1 cellular context compared by ENCODE assay signal in genomic region chr4:151204925-151205524, GRCh38.
TF ChIP-seq lines count a peak whose summit lies in the region.

No MANE protein-coding gene starts in this region.

TF ChIP-seq in HepG2, 621 proteins besides CTCF, POLR2A, EP300 and RAD21 (continued from another document and continues in another):
- TF ChIP-seq ZNF407 (CRISPR knock-in tag; IDR thresholded peaks at IDR 0.05; ENCODE audit: not compliant biosample characterization) (peak; percentile 44), ZNF367 (CRISPR knock-in tag; IDR thresholded peaks at IDR 0.05; ENCODE audit: borderline replicate concordance) (no peak), PATZ1 (CRISPR knock-in tag; IDR thresholded peaks at IDR 0.05) (peak; percentile 31; the same call in 1 of the 2 replicates), MLXIP (CRISPR knock-in tag; IDR thresholded peaks at IDR 0.05; ENCODE audit: borderline replicate concordance) (no peak), CHD2 (IDR thresholded peaks at IDR 0.05; ENCODE audit: low read depth, low read length) (no peak), ZNF770 (CRISPR knock-in tag; IDR thresholded peaks at IDR 0.05) (peak; percentile 84), ZNF274 (CRISPR knock-in tag; IDR thresholded peaks at IDR 0.05) (no peak), HDAC2 (CRISPR knock-in tag; IDR thresholded peaks at IDR 0.05) (peak; percentile 85), MEIS2 (CRISPR knock-in tag; IDR thresholded peaks at IDR 0.05) (peak; percentile 52; the same call in 1 of the 2 replicates), ZNF501 (CRISPR knock-in tag; IDR thresholded peaks at IDR 0.05) (peak; percentile 75), MTA1 (CRISPR knock-in tag; IDR thresholded peaks at IDR 0.05; ENCODE audit: borderline replicate concordance) (no peak; the same call in 1 of the 2 replicates), ZBTB43 (CRISPR knock-in tag; conservative IDR thresholded peaks at IDR 0.05) (peak; percentile 85), ZMAT5 (CRISPR knock-in tag; IDR thresholded peaks at IDR 0.05; ENCODE audit: borderline replicate concordance, low read depth) (no peak), ZNF652 (CRISPR knock-in tag; IDR thresholded peaks at IDR 0.05; ENCODE audit: borderline replicate concordance, low read depth) (no peak), ZNF124 (CRISPR knock-in tag; IDR thresholded peaks at IDR 0.05) (no peak), PLRG1 (conservative IDR thresholded peaks at IDR 0.05) (no peak), ZNF83 (CRISPR knock-in tag; IDR thresholded peaks at IDR 0.05; ENCODE audit: borderline replicate concordance) (no peak), KLF15 (CRISPR knock-in tag; IDR thresholded peaks at IDR 0.05; ENCODE audit: borderline replicate concordance) (no peak), CREBL2 (CRISPR knock-in tag; IDR thresholded peaks at IDR 0.05; ENCODE audit: borderline replicate concordance) (no peak), ZNF790 (CRISPR knock-in tag; IDR thresholded peaks at IDR 0.05; ENCODE audit: borderline replicate concordance) (no peak), ZFP36L2 (CRISPR knock-in tag; IDR thresholded peaks at IDR 0.05) (no peak), ZNF772 (CRISPR knock-in tag; IDR thresholded peaks at IDR 0.05) (no peak), ZBTB1 (CRISPR knock-in tag; IDR thresholded peaks at IDR 0.05; ENCODE audit: borderline replicate concordance) (no peak), TCF7 (IDR thresholded peaks at IDR 0.05; ENCODE audit: low read depth) (peak; percentile 77), ZNF746 (CRISPR knock-in tag; IDR thresholded peaks at IDR 0.05) (0 out of 2 replicates have a peak, but pooled peaks have one; percentile 42), NCOA2 (CRISPR knock-in tag; IDR thresholded peaks at IDR 0.05) (peak; percentile 92), ZNF552 (CRISPR knock-in tag; IDR thresholded peaks at IDR 0.05; ENCODE audit: borderline replicate concordance) (no peak), BCLAF1 (IDR thresholded peaks at IDR 0.05) (no peak), SMARCE1 (IDR thresholded peaks at IDR 0.05; ENCODE audit: borderline replicate concordance) (no peak), NFATC3 (CRISPR knock-in tag; IDR thresholded peaks at IDR 0.05) (no peak), ZFAT (CRISPR knock-in tag; conservative IDR thresholded peaks at IDR 0.05) (no peak), RXRB (CRISPR knock-in tag; IDR thresholded peaks at IDR 0.05; ENCODE audit: borderline replicate concordance) (peak; percentile 92), HNF4A (CRISPR knock-in tag; IDR thresholded peaks at IDR 0.05) (peak; percentile 95), LRRFIP1 (CRISPR knock-in tag; conservative IDR thresholded peaks at IDR 0.05) (no peak), RBM39 (IDR thresholded peaks at IDR 0.05; ENCODE audit: low read depth, low read length, poor library complexity, severe bottlenecking) (no peak), ZNF441 (CRISPR knock-in tag; IDR thresholded peaks at IDR 0.05; ENCODE audit: borderline replicate concordance) (no peak), THYN1 (CRISPR knock-in tag; IDR thresholded peaks at IDR 0.05; ENCODE audit: borderline replicate concordance, low read depth) (no peak)
